11 cellular contexts compared by ENCODE assay signal in the genomic region with DNA sequence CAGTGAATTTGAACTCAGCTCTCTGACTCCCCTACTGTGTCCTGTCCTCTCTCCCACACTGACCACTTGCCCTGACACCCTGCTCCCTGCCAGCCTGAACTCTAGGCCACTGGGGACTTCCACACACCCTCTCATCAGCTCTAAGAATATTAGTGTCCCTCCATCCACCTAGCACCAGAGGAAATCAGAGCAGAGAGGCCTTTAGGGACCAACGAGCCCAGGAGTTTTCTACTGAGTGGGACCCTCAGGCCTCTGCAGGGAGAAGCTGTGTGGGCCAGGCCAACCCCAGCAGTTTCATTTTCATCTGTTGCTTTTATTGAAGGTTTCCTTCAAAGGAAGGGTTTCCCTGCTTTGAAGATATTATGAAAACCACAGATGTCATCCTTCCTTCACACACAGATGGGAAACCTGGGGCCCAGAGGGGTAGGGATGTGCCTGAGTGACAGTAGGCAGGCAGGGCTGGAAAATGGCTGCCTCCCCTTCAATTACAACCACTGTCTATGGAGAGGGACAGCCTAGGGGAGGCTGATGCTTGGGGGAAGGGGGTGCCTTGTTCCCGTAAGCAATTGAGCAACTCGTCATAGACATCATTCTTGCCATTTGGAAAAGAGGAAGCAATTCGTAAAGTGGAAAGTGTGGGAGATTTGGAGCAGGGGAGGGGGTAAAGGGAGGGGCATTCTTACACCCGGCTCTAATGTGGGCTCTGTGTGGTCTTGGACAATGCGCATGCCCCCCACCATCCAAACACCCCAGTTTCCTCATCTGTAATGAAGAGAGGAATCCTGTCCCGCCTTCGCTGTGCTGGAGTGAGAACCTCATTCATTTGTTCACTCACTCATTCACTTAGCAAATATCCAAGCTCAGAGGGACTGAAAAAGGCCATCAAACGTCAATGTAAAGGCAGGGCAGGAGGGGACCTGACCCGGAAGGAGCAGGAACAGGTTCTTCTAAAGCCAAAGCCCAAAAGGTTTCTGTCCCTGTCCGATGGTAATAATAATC. TPM values are rescaled to one million over a fixed set of nuclear protein-coding genes. Genes with fewer than 3 reads are reported as not detected.
DNase-seq lines count a peak whose midpoint lies in the region; ATAC-seq, FAIRE-seq and TF ChIP-seq lines count a peak whose summit lies in the region.
"Had no signal": no experiment of that assay in that cellular context is flagged by ENCODE, and none has a peak within 500 bp of the region (broad histone marks: within the 10 kb centered on the region; RNA-seq: fewer than 3 reads in every experiment).

No MANE protein-coding gene starts in this region.

- peak overlapping the region; percentile 54 to 62 for H3K4me3 Mint-ChIP-seq in stimulated activated naive B cell treated with anti-CD40 and anti-IgM and Interleukin-4, amounts not matched to agents 10 μg/mL and 1 μg/mL and 100 μg/mL, for 72 hours
- H3K4me3 Mint-ChIP-seq in nephron progenitor cell: no peak overlapping the region

- no peak overlapping the region for H2BK20ac ChIP-seq in H1 (ENCODE audit: low read length)

- H3K27ac ChIP-seq in HEK293 (ENCODE audit: extremely low read depth, low read depth, low read length) (no peak overlapping the region), Peyer's patch (peak overlapping the region; percentile 2 to 54 (median 50)), H1 (ENCODE audit: low read depth, low read length) (no peak overlapping the region)
- H3K27ac ChIP-seq: WERI-Rb-1 had no signal

- H2BK15ac ChIP-seq in H1 (ENCODE audit: low read length): no peak overlapping the region

- no peak overlapping the region for H3K23ac ChIP-seq in H1 (ENCODE audit: insufficient read length)

- H3K36me3 ChIP-seq in HEK293 (ENCODE audit: control insufficient read depth in 2 of 2, insufficient read depth in 1 of 2, low read length in 2 of 2): no peaks in the 10 kb centered on the region
- no peaks in the 10 kb centered on the region for H3K36me3 ChIP-seq in Peyer's patch
- H3K36me3 ChIP-seq in H1 (ENCODE audit: control insufficient read depth in 2 of 4, insufficient read depth in 4 of 4, low read length in 3 of 4): no peaks in the 10 kb centered on the region; a peak in 1 of 8 replicates
- H3K36me3 ChIP-seq: WERI-Rb-1 had no signal

- H2BK5ac ChIP-seq in H1 (ENCODE audit: low read depth, low read length): no peak overlapping the region

- H3K56ac ChIP-seq in H1 (replicated peaks; ENCODE audit: insufficient read length, low read depth, low read length): no peak overlapping the region

- no peak overlapping the region for H3K14ac ChIP-seq in H1 (ENCODE audit: insufficient read length)

- CTCF ChIA-PET in HEK293 (lab: Yijun Ruan, JAX): interaction anchor here (0.7 to 7.0 kb wide), 10 partner anchors 24 to 233 kb away, joined by 3 to 55 read pairs (median 4); no protein-coding TSS in a partner anchor
- CTCF ChIA-PET in H1 (lab: Charles Lee; ENCODE audit: partially characterized antibody): interaction anchor here (0.6 to 6.7 kb wide), 14 partner anchors 10 to 589 kb away, joined by 3 to 58 read pairs (median 6); partner anchors contain the start of genes CCIN and CLTA

- no peaks in the 10 kb centered on the region for H3K79me2 ChIP-seq in H1 (ENCODE audit: control insufficient read depth in 1 of 2, insufficient read depth in 2 of 2, low read length in 2 of 2)

- peaks cover 2% of the 10 kb centered on the region in 2 donors for H3K9me3 Mint-ChIP-seq in stimulated activated naive B cell treated with anti-CD40 and anti-IgM and Interleukin-4, amounts not matched to agents 10 μg/mL and 1 μg/mL and 100 μg/mL, for 72 hours
- peaks cover 3% of the 10 kb centered on the region for H3K9me3 Mint-ChIP-seq in nephron progenitor cell

- WGBS in H1 (ENCODE audit: extremely low coverage in 1 of 2, insufficient coverage in 1 of 2, insufficient read length in 1 of 2, insufficient replicate concordance in 2 of 2, low coverage in 1 of 2, low lambda C conversion rate in 2 of 2, missing lambda C conversion rate in 1 of 2), 2 experiments: 89% methylated on average over 11 of the region's 11 CpGs; no CpG with 5 or more reads in 1 of the 2 experiments

- no peak overlapping the region for H3K4me2 ChIP-seq in H1 (ENCODE audit: insufficient read depth in 1 of 2, low read depth in 2 of 2, low read length in 2 of 2)

- H3K18ac ChIP-seq in H1 (ENCODE audit: extremely low read depth, low read length): no peak overlapping the region

- H3K4me1 ChIP-seq in HEK293 (ENCODE audit: control insufficient read depth, insufficient read depth, low read length) (no peaks in the 10 kb centered on the region), Peyer's patch (peaks cover 9 to 74% (median 25%) of the 10 kb centered on the region in 4 donors), H1 (replicated peaks in 1 of 4; ENCODE audit: control insufficient read depth in 3 of 4, insufficient read depth in 4 of 4, low read length in 3 of 4) (peaks cover 0 to 12% (median 4%) of the 10 kb centered on the region in 4 experiments; a peak in 6 of 7 replicates)

- no peak overlapping the region for H2AK5ac ChIP-seq in H1 (ENCODE audit: low read depth, low read length)

- TF ChIP-seq RAD21 in H1 (IDR thresholded peaks at IDR 0.05 in 1 of 2, conservative IDR thresholded peaks at IDR 0.05 in 1 of 2; ENCODE audit: low read depth in 2 of 2, low read length in 2 of 2): no peak

- POLR2A ChIA-PET in HEK293 (lab: Yijun Ruan, JAX) (interaction anchor here (1.2 to 2.2 kb wide), 2 partner anchors 9 to 50 kb away, joined by 4 to 5 read pairs; partner anchors contain the start of gene CLTA), H1 (lab: Charles Lee; ENCODE audit: partially characterized antibody) (interaction anchor here (1.2 kb wide), 1 partner anchor 23 kb away, joined by 3 read pairs; no protein-coding TSS in a partner anchor)

- no peak overlapping the region for H3K9ac ChIP-seq in H1 (replicated peaks in 1 of 4; ENCODE audit: extremely low read depth in 1 of 4, low read depth in 3 of 4, low read length in 3 of 4)

- H3K4me3 ChIP-seq in HEK293 (ENCODE audit: low read depth, low read length) (no peak overlapping the region), Peyer's patch (no peak overlapping the region), H1 (ENCODE audit: extremely low read depth in 1 of 4, insufficient read depth in 2 of 4, low read depth in 3 of 4, low read length in 4 of 4) (no peak overlapping the region)

- H3K23me2 ChIP-seq in H1 (ENCODE audit: low read depth, low read length): peaks cover 16% of the 10 kb centered on the region

- FAIRE-seq in H1 (lab: Jason Lieb, UNC): no peak
- FAIRE-seq: G401.6 had no signal

- no peak overlapping the region for H4K8ac ChIP-seq in H1 (ENCODE audit: extremely low read depth, insufficient read depth, low read length)

- peaks cover 72 to 93% of the 10 kb centered on the region in 2 donors for H3K4me1 Mint-ChIP-seq in stimulated activated naive B cell treated with anti-CD40 and anti-IgM and Interleukin-4, amounts not matched to agents 10 μg/mL and 1 μg/mL and 100 μg/mL, for 72 hours
- peaks cover 59% of the 10 kb centered on the region for H3K4me1 Mint-ChIP-seq in nephron progenitor cell

- no peak overlapping the region for H4K5ac ChIP-seq in H1 (ENCODE audit: insufficient read length, low read depth, low read length)

- peak overlapping the region; percentile 37 for H3K27ac Mint-ChIP-seq in stimulated activated naive B cell treated with anti-CD40 and anti-IgM and Interleukin-4, amounts not matched to agents 10 μg/mL and 1 μg/mL and 100 μg/mL, for 72 hours
- no peak overlapping the region for H3K27ac Mint-ChIP-seq in nephron progenitor cell

- H3K27me3 ChIP-seq in Peyer's patch (no peaks in the 10 kb centered on the region), H1 (replicated peaks in 1 of 4; ENCODE audit: control insufficient read depth in 3 of 4, extremely low read depth in 1 of 4, insufficient read depth in 3 of 4, low read length in 3 of 4) (peaks cover 18 to 42% (median 35%) of the 10 kb centered on the region in 4 experiments)

- DNase-seq in Peyer's patch (no peak), H1 (ENCODE audit: low read depth in 1 of 2, low spot score in 2 of 2) (no peak), NCI-H226 (no peak), GOT3 (lab: John Stamatoyannopoulos, UW) (no peak), NCI-H187 treated with DMSO at 0.1 percent for 48 hours (lab: John Stamatoyannopoulos, UW) (no peak), nephron progenitor cell (no peak)
- DNase-seq in stimulated activated naive B cell treated with anti-CD40 and anti-IgM and Interleukin-4, amounts not matched to agents 10 μg/mL and 1 μg/mL and 100 μg/mL, for 72 hours: no peak
- DNase-seq: cerebellar nuclear complex, WERI-Rb-1 had no signal

- H3K36me3 Mint-ChIP-seq in stimulated activated naive B cell treated with anti-CD40 and anti-IgM and Interleukin-4, amounts not matched to agents 10 μg/mL and 1 μg/mL and 100 μg/mL, for 72 hours: peaks cover 3% of the 10 kb centered on the region in 2 donors
- H3K36me3 Mint-ChIP-seq in nephron progenitor cell (ENCODE audit: low read depth): peaks cover 13% of the 10 kb centered on the region

- peak in 1 of 2 donors; percentile 9 for ATAC-seq in stimulated activated naive B cell treated with anti-CD40 and anti-IgM and Interleukin-4, amounts not matched to agents 10 μg/mL and 1 μg/mL and 100 μg/mL, for 72 hours (replicated peaks)

- no peak overlapping the region for H2BK120ac ChIP-seq in H1 (replicated peaks; ENCODE audit: low read depth, low read length)

- H3K4ac ChIP-seq in H1 (replicated peaks; ENCODE audit: insufficient read length, low read depth, low read length): no peak overlapping the region

- H2BK12ac ChIP-seq in H1 (ENCODE audit: low read depth, low read length): no peak overlapping the region

- H4K20me1 ChIP-seq in H1 (replicated peaks in 1 of 2; ENCODE audit: control insufficient read depth in 1 of 2, insufficient read depth in 2 of 2, low read length in 2 of 2): peaks cover 3 to 6% of the 10 kb centered on the region in 2 experiments

- TF ChIP-seq CTCF in HEK293 (tag by site-specific recombination; IDR thresholded peaks at IDR 0.05): no peak
- no peak for TF ChIP-seq CTCF in Peyer's patch (IDR thresholded peaks at IDR 0.05)
- TF ChIP-seq CTCF in H1 (IDR thresholded peaks at IDR 0.05; ENCODE audit: control extremely low read depth in 1 of 3, insufficient read depth in 1 of 3, low read depth in 1 of 3, low read length in 3 of 3): no peak
- TF ChIP-seq CTCF in nephron progenitor cell (IDR thresholded peaks at IDR 0.05): no peak

- H3K9me3 ChIP-seq in HEK293 (ENCODE audit: control insufficient read depth, insufficient read depth, low read depth, low read length): no peaks in the 10 kb centered on the region
- no peaks in the 10 kb centered on the region for H3K9me3 ChIP-seq in Peyer's patch
- H3K9me3 ChIP-seq in H1 (ENCODE audit: insufficient read depth in 2 of 2, low read depth in 1 of 2, low read length in 1 of 2): peaks cover 0 to 1% of the 10 kb centered on the region in 2 experiments; a peak in 1 of 4 replicates

- TF ChIP-seq POLR2A in Peyer's patch (IDR thresholded peaks at IDR 0.05) (no peak), H1 (IDR thresholded peaks at IDR 0.05; ENCODE audit: control extremely low read depth in 1 of 2, low read depth in 2 of 2, low read length in 2 of 2) (no peak)

- peaks cover 0 to 3% of the 10 kb centered on the region in 2 donors for H3K27me3 Mint-ChIP-seq in stimulated activated naive B cell treated with anti-CD40 and anti-IgM and Interleukin-4, amounts not matched to agents 10 μg/mL and 1 μg/mL and 100 μg/mL, for 72 hours
- peaks cover 28% of the 10 kb centered on the region for H3K27me3 Mint-ChIP-seq in nephron progenitor cell (ENCODE audit: low read depth, poor library complexity)

- no peak overlapping the region for H4K91ac ChIP-seq in H1 (replicated peaks; ENCODE audit: insufficient read length, low read length)

- no peak for TF ChIP-seq EP300 in H1 (IDR thresholded peaks at IDR 0.05; ENCODE audit: borderline replicate concordance in 1 of 2, low read depth in 2 of 2, low read length in 2 of 2)

- H2AFZ ChIP-seq in H1 (ENCODE audit: low read length): no peak overlapping the region

- no peaks in the 10 kb centered on the region for H3K79me1 ChIP-seq in H1 (ENCODE audit: low read depth, low read length)

RNA-seq across cellular contexts. Expression of gene GLIPR2, which starts 3.9 kb away (rescaled TPM):
- total RNA-seq in Peyer's patch: 10 to 100 TPM in 2 of 4 donors, 1 to 10 TPM in 2; 8.6 to 31.4 (median 11.6) TPM
- total RNA-seq in H1 (2021; fragmentation: NEBNext Ultra II Directional; extraction: Animal tissue kit (Norgen Biotek cat#: 25700)): 7.9 and 8.9 TPM in 2 replicates
- polyA plus RNA-seq in H1 (2011; rRNA removed): 10.2 and 12.0 TPM in 2 replicates
- polyA plus RNA-seq in H1 (2011; cell fraction: cytosol; rRNA removed): 13.7 TPM
- polyA plus RNA-seq in H1 (2011; cell fraction: nucleus; rRNA removed): 7.1 TPM
- polyA plus RNA-seq in H1 (2012, experiment 1 of 2): 11.5 to 15.4 TPM (median 13.1 TPM) in 4 replicates
- polyA plus RNA-seq in H1 (2012, experiment 2 of 2): 11.8 TPM
- 6.2 TPM for polyA plus RNA-seq in H1 (2013, experiment 1 of 2)
- polyA plus RNA-seq in H1 (2013, experiment 2 of 2): 6.2 TPM
- polyA minus RNA-seq in H1 (2011; rRNA and poly(A)+ RNA removed): 5.5 and 7.2 TPM in 2 replicates
- 4.7 TPM for polyA minus RNA-seq in H1 (2011; cell fraction: cytosol; rRNA and poly(A)+ RNA removed)
- 3.7 TPM for polyA minus RNA-seq in H1 (2011; cell fraction: nucleus; rRNA and poly(A)+ RNA removed)

RNA-seq across cellular contexts. Expression of gene CCIN, which starts 28.8 kb away (rescaled TPM):
- total RNA-seq in Peyer's patch: not detected
- total RNA-seq in H1 (2021; fragmentation: NEBNext Ultra II Directional; extraction: Animal tissue kit (Norgen Biotek cat#: 25700)): 0.19 and 0.27 TPM in 2 replicates
- polyA plus RNA-seq in H1 (2011; rRNA removed): 0.20 and 0.21 TPM in 2 replicates
- polyA plus RNA-seq in H1 (2011; cell fraction: cytosol; rRNA removed): 0.19 TPM
- polyA plus RNA-seq in H1 (2011; cell fraction: nucleus; rRNA removed): 0.74 TPM
- polyA plus RNA-seq in H1 (2012, experiment 1 of 2): 0.12 to 0.19 TPM (median 0.18 TPM) in 3 of 4 replicates, not detected in the other
- 0.08 TPM for polyA plus RNA-seq in H1 (2012, experiment 2 of 2)
- polyA plus RNA-seq in H1 (2013, experiment 1 of 2): 0.06 TPM
- 0.07 TPM for polyA plus RNA-seq in H1 (2013, experiment 2 of 2)
- polyA minus RNA-seq in H1 (2011; rRNA and poly(A)+ RNA removed): 1.1 and 1.8 TPM in 2 replicates
- not detected for polyA minus RNA-seq in H1 (2011; cell fraction: cytosol; rRNA and poly(A)+ RNA removed)
- polyA minus RNA-seq in H1 (2011; cell fraction: nucleus; rRNA and poly(A)+ RNA removed): 0.80 TPM

RNA-seq across cellular contexts. Expression of gene CLTA, which starts 50.3 kb away (rescaled TPM):
- 100 to 1,000 TPM; 131 to 150 (median 133) TPM for total RNA-seq in Peyer's patch
- total RNA-seq in H1 (2021; fragmentation: NEBNext Ultra II Directional; extraction: Animal tissue kit (Norgen Biotek cat#: 25700)): 236 and 239 TPM in 2 replicates
- polyA plus RNA-seq in H1 (2011; rRNA removed): 137 and 146 TPM in 2 replicates
- polyA plus RNA-seq in H1 (2011; cell fraction: cytosol; rRNA removed): 239 TPM
- 104 TPM for polyA plus RNA-seq in H1 (2011; cell fraction: nucleus; rRNA removed)
- 235 to 274 TPM (median 252 TPM) in 4 replicates for polyA plus RNA-seq in H1 (2012, experiment 1 of 2)
- 360 TPM for polyA plus RNA-seq in H1 (2012, experiment 2 of 2)
- 195 TPM for polyA plus RNA-seq in H1 (2013, experiment 1 of 2)
- 200 TPM for polyA plus RNA-seq in H1 (2013, experiment 2 of 2)
- 58.9 and 75.6 TPM in 2 replicates for polyA minus RNA-seq in H1 (2011; rRNA and poly(A)+ RNA removed)
- 112 TPM for polyA minus RNA-seq in H1 (2011; cell fraction: cytosol; rRNA and poly(A)+ RNA removed)
- 56.0 TPM for polyA minus RNA-seq in H1 (2011; cell fraction: nucleus; rRNA and poly(A)+ RNA removed)

Comparison
In these comparisons a context has a peak if more than half of its experiments do, and no peak if none do; other contexts are left out.
1. H3K27ac ChIP-seq: peak in Peyer's patch (4 of 4); none in HEK293 (single experiment) and H1 (single experiment).
2. Of the 6 proteins assayed by ChIP-seq in both HEK293 and H1: peak only in HEK293: none; only in H1: YY1; in both: none; in neither: 5.